Comparison of ENCODE assay signal across 8 cellular contexts in genomic region chr4:1043658-1044468, GRCh38. TPM values are rescaled to one million over a fixed set of nuclear protein-coding genes. Genes with fewer than 3 reads are reported as not detected.
DNase-seq lines count a peak whose midpoint lies in the region; ATAC-seq, FAIRE-seq and TF ChIP-seq lines count a peak whose summit lies in the region.

No MANE protein-coding gene starts in this region.

- no peak for TF ChIP-seq EP300 in gastroesophageal sphincter (IDR thresholded peaks at IDR 0.05)

- H3K27me3 ChIP-seq in WERI-Rb-1 (ENCODE audit: insufficient read depth, low read depth, severe bottlenecking) (peaks cover 12% of the 10 kb centered on the region), gastroesophageal sphincter (peaks cover 76% of the 10 kb centered on the region), pancreas (no peaks in the 10 kb centered on the region)

- ATAC-seq in gastroesophageal sphincter = peak; percentile 92
- ATAC-seq in pancreas = peak; percentile 21 to 66 (median 40)
- ATAC-seq in HG03097 (IDR thresholded peaks at IDR 0.05; ENCODE audit: low FRiP score, unreplicated experiment) = no peak

- no peak for FAIRE-seq in pancreas (lab: Jason Lieb, UNC)

- H3K9me3 ChIP-seq in WERI-Rb-1 (ENCODE audit: severe bottlenecking) (no peaks in the 10 kb centered on the region), gastroesophageal sphincter (no peaks in the 10 kb centered on the region), pancreas (no peaks in the 10 kb centered on the region)

- intact Hi-C loops in pancreas (cut with DNase I) = no loop called here

- H3K36me3 ChIP-seq in WERI-Rb-1 (no peaks in the 10 kb centered on the region), gastroesophageal sphincter (no peaks in the 10 kb centered on the region), pancreas (no peaks in the 10 kb centered on the region)

- TF ChIP-seq POLR2A in gastroesophageal sphincter (IDR thresholded peaks at IDR 0.05) = no peak

- WGBS in gastroesophageal sphincter (ENCODE audit: low coverage in 1 of 2), 2 donors = 24% methylated on average over 10 of the region's 35 CpGs; no CpG with 5 or more reads in 1 of the 2 donors
- 37 to 51% methylated on average over 35 of the region's 35 CpGs for WGBS in pancreas, 2 donors

- TF ChIP-seq CTCF in WERI-Rb-1 (IDR thresholded peaks at IDR 0.05; ENCODE audit: low read depth, low read length) (no peak), gastroesophageal sphincter (IDR thresholded peaks at IDR 0.05) (no peak), pancreas (IDR thresholded peaks at IDR 0.05) (no peak)

- peak; percentile 33 for DNase-seq in activated naive CD4-positive, alpha-beta T cell treated with Interleukin-2 at 50 U/mL for 16 hours
- no peak for DNase-seq in activated naive CD4-positive, alpha-beta T cell (lab: John Stamatoyannopoulos, UW)
- DNase-seq in WERI-Rb-1 = peak; percentile 51
- peak; percentile 63 to 86 (median 76) for DNase-seq in pancreas
- no peak for DNase-seq in activated gamma-delta T cell treated with Interleukin-2 at 50 U/mL for 16 hours
- DNase-seq in NCI-H128 (lab: John Stamatoyannopoulos, UW; ENCODE audit: unreplicated experiment) = no peak

- H3K4me3 ChIP-seq in WERI-Rb-1 (ENCODE audit: low read depth, low read length) (no peak overlapping the region), gastroesophageal sphincter (peak overlapping the region in 1 of 2 donors; percentile 21), pancreas (no peak overlapping the region)

- H3K27ac ChIP-seq in WERI-Rb-1 = no peak overlapping the region
- H3K27ac ChIP-seq in gastroesophageal sphincter = peak overlapping the region in 3 of 4 donors; percentile 36 to 60 (median 52)
- peak overlapping the region in 1 of 4 donors; percentile 17 for H3K27ac ChIP-seq in pancreas

- H3K4me1 ChIP-seq in gastroesophageal sphincter (peaks cover 0 to 77% (median 40%) of the 10 kb centered on the region in 3 donors), pancreas (peaks cover 4 to 20% (median 5%) of the 10 kb centered on the region in 3 donors)

RNA-seq across cellular contexts. Expression of gene FGFRL1, which starts 32.4 kb away (rescaled TPM):
- total RNA-seq in gastroesophageal sphincter (10 to 100 TPM; 21.9 to 36.8 (median 25.4) TPM), pancreas (10 to 100 TPM; 25.1 to 41.4 (median 31.1) TPM)
- 10 to 100 TPM; 15.4 to 42.8 TPM for polyA plus RNA-seq in pancreas

RNA-seq across cellular contexts. Expression of gene SLC26A1, which starts 50.7 kb away (rescaled TPM):
- not detected for total RNA-seq in gastroesophageal sphincter
- total RNA-seq in pancreas = 1 to 10 TPM in 2 of 6 donors, under 1 TPM in 4; 0.28 to 1.7 (median 0.66) TPM
- 1 to 10 TPM in 1 of 2 donors, under 1 TPM in 1; 0.45 to 1.6 TPM for polyA plus RNA-seq in pancreas

RNA-seq across cellular contexts. Expression of gene IDUA, which starts 57.0 kb away (rescaled TPM):
- total RNA-seq in gastroesophageal sphincter = 10 to 100 TPM in 2 of 4 donors, 1 to 10 TPM in 2; 4.6 to 15.1 (median 12.2) TPM
- total RNA-seq in pancreas = 10 to 100 TPM; 17.6 to 33.7 (median 20.2) TPM
- polyA plus RNA-seq in pancreas = 10 to 100 TPM; 40.7 to 56.9 TPM

Comparison
In these comparisons a context has a peak if more than half of its experiments do, and no peak if none do; other contexts are left out.
1. DNase-seq: peak in activated naive CD4-positive, alpha-beta T cell treated with Interleukin-2 at 50 U/mL for 16 hours (single experiment), WERI-Rb-1 (single experiment) and pancreas (6 of 6); none in activated naive CD4-positive, alpha-beta T cell (0 of 4), activated gamma-delta T cell treated with Interleukin-2 at 50 U/mL for 16 hours (single experiment) and NCI-H128 (single experiment).